In the genomic region with DNA sequence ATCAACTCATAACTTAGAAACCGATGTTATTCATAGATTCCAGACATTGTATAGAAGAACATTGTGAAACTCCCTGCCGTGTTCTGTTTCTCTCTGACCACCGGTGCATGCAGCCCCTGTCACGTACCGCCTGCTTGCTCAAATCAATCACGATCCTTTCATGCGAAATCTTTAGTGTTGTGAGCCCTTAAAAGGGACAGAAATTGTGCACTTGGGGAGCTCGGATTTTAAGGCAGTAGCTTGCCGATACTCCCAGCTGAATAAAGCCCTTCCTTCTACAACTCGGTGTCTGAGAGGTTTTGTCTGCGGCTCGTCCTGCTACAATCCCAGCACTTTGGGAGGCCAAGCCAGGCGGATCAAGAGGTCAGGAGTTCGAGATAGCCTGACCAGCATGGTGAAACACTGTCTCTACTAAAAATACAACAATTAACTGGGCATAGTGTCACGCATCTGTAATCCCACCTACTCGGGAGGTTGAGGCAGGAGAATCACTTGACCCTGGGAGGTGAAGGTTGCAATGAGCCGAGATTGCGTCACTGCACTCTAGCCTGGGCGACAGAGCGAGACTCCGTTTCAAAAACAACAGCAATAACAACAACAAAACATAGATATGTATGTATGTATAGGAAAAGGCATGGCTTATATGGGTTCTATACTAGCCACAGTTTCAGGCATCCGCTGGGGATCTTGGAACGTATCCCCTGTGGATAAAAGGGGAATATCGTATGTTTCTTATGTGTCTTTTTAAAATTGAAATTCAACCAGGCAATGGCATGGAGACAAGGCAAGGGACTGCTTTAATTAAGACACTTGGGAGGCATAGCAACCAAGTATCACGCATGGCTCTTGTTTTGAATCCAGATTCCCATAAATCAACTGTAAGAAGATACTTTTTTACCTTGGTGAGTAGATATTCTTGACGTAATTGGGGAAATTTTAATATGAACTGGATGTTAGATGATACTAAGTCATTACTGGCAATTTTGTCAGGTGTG, we compare ENCODE assay signal across 7 cellular contexts. TPM values are rescaled to one million over a fixed set of nuclear protein-coding genes. Genes with fewer than 3 reads are reported as not detected.
DNase-seq lines count a peak whose midpoint lies in the region; ATAC-seq, FAIRE-seq and TF ChIP-seq lines count a peak whose summit lies in the region.
"Not testable (repeated sequence)": the region's sequence is repeated elsewhere in the genome, so short reads cannot be mapped to it uniquely, and the experiment has no call there.

No MANE protein-coding gene starts in this region.

- H3K36me3 ChIP-seq in DOHH2 (ENCODE audit: control insufficient read depth, low read length); GM12878 (ENCODE audit: control insufficient read depth in 2 of 2, insufficient read depth in 2 of 2, low read length in 1 of 2): not testable (repeated sequence)

- 69% methylated on average over 26 of the region's 26 CpGs for WGBS in GM12878 (ENCODE audit: insufficient coverage, insufficient replicate concordance, low lambda C conversion rate, missing lambda C conversion rate)

- BruUV-seq in GM12878 (replicated peaks; lab: Mats Ljungman, UMichigan) = TSS peak; percentile 96

- not testable (repeated sequence) for H3K27me3 ChIP-seq in DOHH2 (ENCODE audit: control insufficient read depth, low read length); GM12878 (replicated peaks in 1 of 2; ENCODE audit: control insufficient read depth in 2 of 2, insufficient read depth in 2 of 2, low read length in 1 of 2)

- not testable (repeated sequence) for H3K79me2 ChIP-seq in DOHH2 (ENCODE audit: control insufficient read depth, low read length); GM12878 (ENCODE audit: control insufficient read depth, insufficient read depth, low read length)

- peak in 1 of 2 experiments; percentile 28; a peak in 1 of 4 replicates for TF ChIP-seq EP300 in GM12878 (IDR thresholded peaks at IDR 0.05; ENCODE audit: borderline replicate concordance in 1 of 2, control insufficient read depth in 1 of 2, low read depth in 2 of 2, low read length in 2 of 2)

- H4K20me1 ChIP-seq in DOHH2 (ENCODE audit: control insufficient read depth, insufficient read depth, low read depth, low read length); GM12878 (ENCODE audit: control insufficient read depth, insufficient read depth): not testable (repeated sequence)

- POLR2A ChIA-PET in HEK293T (lab: Yijun Ruan, JAX) = not testable (repeated sequence)
- POLR2A ChIA-PET in GM12878 (lab: Charles Lee) = interaction anchor here (0.9 to 2.0 kb wide), 2 partner anchors 11 to 15 kb away, joined by 3 to 12 read pairs; no protein-coding TSS in a partner anchor

- not testable (repeated sequence) for H3F3A ChIP-seq in DOHH2 (ENCODE audit: control insufficient read depth, insufficient read depth)

- H3K9me3 Mint-ChIP-seq in neural crest cell = not testable (repeated sequence)

- DNase-seq in HEK293T (ENCODE audit: extremely low spot score); left lobe of liver (ENCODE audit: low spot score); neural crest cell (ENCODE audit: low read depth, low spot score): not testable (repeated sequence)
- peak; percentile 26 for DNase-seq in GM12878 (ENCODE audit: low read depth, low spot score)
- peak; percentile 55 for DNase-seq in glomerular visceral epithelial cell (ENCODE audit: extremely low spot score)
- DNase-seq in posterior vena cava (ENCODE audit: low spot score) = peak; percentile 43

- 0 out of 2 replicates have a peak overlapping the region, but pooled peaks have one; percentile 12 for H3K4me3 ChIP-seq in DOHH2 (ENCODE audit: low read length)
- H3K4me3 ChIP-seq in GM12878 = not testable (repeated sequence)

- in situ Hi-C loops in GM12878 (cut with MboI) = not testable (repeated sequence)

- CTCF ChIA-PET in HEK293T (lab: Yijun Ruan, JAX) (interaction anchor here (1.1 kb wide), 1 partner anchor 12 kb away, joined by 3 read pairs; no protein-coding TSS in a partner anchor), GM12878 (lab: Yijun Ruan, JAX) (interaction anchor here (0.6 to 5.4 kb wide), 8 partner anchors 11 to 52 kb away, joined by 3 to 47 read pairs (median 8); no protein-coding TSS in a partner anchor)

- H3K4me2 ChIP-seq in DOHH2 (ENCODE audit: low read length) = peak overlapping the region; percentile 33
- not testable (repeated sequence) for H3K4me2 ChIP-seq in GM12878 (ENCODE audit: control insufficient read depth, insufficient read depth)

- not testable (repeated sequence) for FAIRE-seq in GM12878 (lab: Jason Lieb, UNC)

- H3K4me1 ChIP-seq in DOHH2 (ENCODE audit: control insufficient read depth, low read length) = peaks cover 33% of the 10 kb centered on the region
- H3K4me1 ChIP-seq in GM12878 (ENCODE audit: control insufficient read depth, insufficient read depth, low read length) = not testable (repeated sequence)

- TF ChIP-seq RAD21 in GM12878 (IDR thresholded peaks at IDR 0.05; ENCODE audit: insufficient read depth, low read depth, low read length) = not testable (repeated sequence)

- H3K4me1 Mint-ChIP-seq in neural crest cell = not testable (repeated sequence)

- intact Hi-C loops in GM12878 (cut with micrococcal nuclease; ENCODE audit: unreplicated experiment) = loop anchor here (5.0 to 10.0 kb wide), 2 partner anchors 42 to 451 kb away; a partner anchor contains a TSS
- intact Hi-C loops in posterior vena cava (cut with DNase I) = not testable (repeated sequence)

- not testable (repeated sequence) for H3K36me3 Mint-ChIP-seq in neural crest cell (ENCODE audit: low read depth)

- not testable (repeated sequence) for TF ChIP-seq CTCF in DOHH2 (IDR thresholded peaks at IDR 0.05; ENCODE audit: low read depth, low read length, poor library complexity, severe bottlenecking); GM12878 (IDR thresholded peaks at IDR 0.05 in 2 of 3, conservative IDR thresholded peaks at IDR 0.05 in 1 of 3; ENCODE audit: control insufficient read depth in 2 of 3, extremely low read depth in 1 of 3, insufficient read depth in 1 of 3, low read depth in 3 of 3, low read length in 3 of 3); neural crest cell (conservative IDR thresholded peaks at IDR 0.05)

- H3K9ac ChIP-seq in GM12878 (ENCODE audit: control insufficient read depth, insufficient read depth, low read length) = not testable (repeated sequence)

- peak; percentile 72 for ATAC-seq in GM12878
- ATAC-seq in left lobe of liver = peak; percentile 30

- RAD21 ChIA-PET in GM12878 (lab: Charles Lee; ENCODE audit: unreplicated experiment) = interaction anchor here (1.1 to 3.3 kb wide), 3 partner anchors 13 to 51 kb away, joined by 3 to 34 read pairs (median 5); a partner anchor contains a TSS

- peak overlapping the region; percentile 28 for H3K27ac Mint-ChIP-seq in neural crest cell (ENCODE audit: unreplicated experiment)

- H3K9me2 ChIP-seq in DOHH2 (replicated peaks; ENCODE audit: control insufficient read depth, low read length) = not testable (repeated sequence)

- H3K9me3 ChIP-seq in DOHH2 (ENCODE audit: control insufficient read depth, insufficient read depth, low read length); GM12878 (replicated peaks; ENCODE audit: control insufficient read depth, insufficient read depth, low read length): not testable (repeated sequence)

- not testable (repeated sequence) for H2AFZ ChIP-seq in GM12878 (ENCODE audit: control insufficient read depth, low read depth, low read length)

- H3K27me3 Mint-ChIP-seq in neural crest cell (ENCODE audit: low read depth) = not testable (repeated sequence)

- peak overlapping the region; percentile 59 for H3K27ac ChIP-seq in DOHH2 (ENCODE audit: low read depth, low read length)
- peak overlapping the region; percentile 58 for H3K27ac ChIP-seq in GM12878 (ENCODE audit: control insufficient read depth, insufficient read depth)

- not testable (repeated sequence) for H3K4me3 Mint-ChIP-seq in neural crest cell

- SMC1A ChIA-PET in GM12878 (lab: Charles Lee; ENCODE audit: uncharacterized antibody, unreplicated experiment) = interaction anchor here (0.8 to 7.8 kb wide), 5 partner anchors 11 to 132 kb away, joined by 3 to 69 read pairs (median 12); a partner anchor contains a TSS

- TF ChIP-seq POLR2A in GM12878 (IDR thresholded peaks at IDR 0.05; ENCODE audit: low read depth, low read length) = not testable (repeated sequence)

RNA-seq across cellular contexts. Expression of a gene that starts 19.1 kb away (rescaled TPM):
- total RNA-seq in GM12878 (2013; cell fraction: nucleolus; rRNA removed) = 24.9 and 26.0 TPM in 2 replicates
- 14.2 and 18.1 TPM in 2 replicates for total RNA-seq in GM12878 (2014; rRNA removed)
- 11.9 and 13.5 TPM in 2 replicates for total RNA-seq in GM12878 (2014; rRNA removed; fragmentation: Illumina TruSeq; extraction: Trizol)
- 12.1 and 12.5 TPM in 2 replicates for total RNA-seq in GM12878 (2021)
- 15.7 TPM for polyA plus RNA-seq in GM12878 (2011; ENCODE audit: low read depth)
- polyA plus RNA-seq in GM12878 (2011; rRNA removed) = 51.9 and 59.0 TPM in 2 replicates
- polyA plus RNA-seq in GM12878 (2011; cell fraction: cytosol; rRNA removed) = 34.8 and 37.1 TPM in 2 replicates
- polyA plus RNA-seq in GM12878 (2011; cell fraction: nucleus; rRNA removed) = 19.4 and 23.4 TPM in 2 replicates
- polyA plus RNA-seq in GM12878 (2012) = 17.4 and 18.1 TPM in 2 replicates
- 10.3 and 13.8 TPM in 2 replicates for polyA plus RNA-seq in GM12878 (2014; fragmentation: Illumina TruSeq; extraction: Trizol)
- polyA plus RNA-seq in GM12878 (2014; fragmentation: Nextera tagmentation; extraction: Ambion mirVana) = 1 to 10 TPM; 3.1 to 5.2 TPM
- 15.4 and 17.2 TPM in 2 replicates for polyA plus RNA-seq in GM12878 (2014; rRNA removed)
- polyA plus RNA-seq in GM12878 (2016; fragmentation: Nextera tagmentation; extraction: Ambion mirVana) = 1 to 10 TPM; 7.7 to 8.0 TPM
- 18.0 and 20.8 TPM in 2 replicates for polyA minus RNA-seq in GM12878 (2011; rRNA and poly(A)+ RNA removed)
- polyA minus RNA-seq in GM12878 (2011; cell fraction: cytosol; rRNA and poly(A)+ RNA removed) = 10.0 and 10.5 TPM in 2 replicates
- polyA minus RNA-seq in GM12878 (2011; cell fraction: nucleus; rRNA and poly(A)+ RNA removed) = 10.6 and 13.4 TPM in 2 replicates
- total RNA-seq in left lobe of liver = 10.4 TPM
- 19.5 and 20.5 TPM in 2 replicates for total RNA-seq in neural crest cell
- 10 to 100 TPM; 21.7 to 21.8 TPM for total RNA-seq in posterior vena cava

RNA-seq across cellular contexts. Expression of a gene that starts 19.5 kb away (rescaled TPM):
- total RNA-seq in GM12878 (2013; cell fraction: nucleolus; rRNA removed) = 16.2 and 18.2 TPM in 2 replicates
- total RNA-seq in GM12878 (2014; rRNA removed) (12.6 and 14.8 TPM in 2 replicates), GM12878 (2014; rRNA removed; fragmentation: Illumina TruSeq; extraction: Trizol) (10.9 and 14.4 TPM in 2 replicates), GM12878 (2021) (15.4 and 16.6 TPM in 2 replicates), left lobe of liver (8.1 TPM), neural crest cell (31.1 and 31.2 TPM in 2 replicates), posterior vena cava (10 to 100 TPM; 13.6 to 16.3 TPM)
- polyA plus RNA-seq in GM12878 (2011; ENCODE audit: low read depth) = 13.1 TPM
- polyA plus RNA-seq in GM12878 (2011; rRNA removed) (29.5 and 34.7 TPM in 2 replicates), GM12878 (2014; fragmentation: Illumina TruSeq; extraction: Trizol) (16.0 and 24.1 TPM in 2 replicates), GM12878 (2014; fragmentation: Nextera tagmentation; extraction: Ambion mirVana) (10 to 100 TPM; 33.4 to 34.5 TPM), GM12878 (2014; rRNA removed) (11.1 and 11.9 TPM in 2 replicates), GM12878 (2016; fragmentation: Nextera tagmentation; extraction: Ambion mirVana) (10 to 100 TPM; 26.5 to 30.1 TPM)
- polyA plus RNA-seq in GM12878 (2011; cell fraction: cytosol; rRNA removed) = 12.5 and 17.6 TPM in 2 replicates
- polyA plus RNA-seq in GM12878 (2011; cell fraction: nucleus; rRNA removed) = 8.6 and 12.3 TPM in 2 replicates
- 12.0 and 12.7 TPM in 2 replicates for polyA plus RNA-seq in GM12878 (2012)
- 12.7 and 13.1 TPM in 2 replicates for polyA minus RNA-seq in GM12878 (2011; rRNA and poly(A)+ RNA removed)
- 0.94 and 7.8 TPM in 2 replicates for polyA minus RNA-seq in GM12878 (2011; cell fraction: cytosol; rRNA and poly(A)+ RNA removed)
- 7.9 and 12.0 TPM in 2 replicates for polyA minus RNA-seq in GM12878 (2011; cell fraction: nucleus; rRNA and poly(A)+ RNA removed)

RNA-seq across cellular contexts. Expression of a gene that starts 41.3 kb away (rescaled TPM):
- total RNA-seq in GM12878 (2013; cell fraction: nucleolus; rRNA removed) = 6.7 and 10.1 TPM in 2 replicates
- total RNA-seq in GM12878 (2014; rRNA removed) = 33.4 and 37.0 TPM in 2 replicates
- total RNA-seq in GM12878 (2014; rRNA removed; fragmentation: Illumina TruSeq; extraction: Trizol) = 29.2 and 32.6 TPM in 2 replicates
- total RNA-seq in GM12878 (2021) = 18.5 and 21.6 TPM in 2 replicates
- polyA plus RNA-seq in GM12878 (2011; ENCODE audit: low read depth) = 4.7 TPM
- polyA plus RNA-seq in GM12878 (2011; rRNA removed) = 40.3 and 59.8 TPM in 2 replicates
- 12.3 and 14.2 TPM in 2 replicates for polyA plus RNA-seq in GM12878 (2011; cell fraction: cytosol; rRNA removed)
- polyA plus RNA-seq in GM12878 (2011; cell fraction: nucleus; rRNA removed) = 14.3 and 15.4 TPM in 2 replicates
- 13.2 and 14.7 TPM in 2 replicates for polyA plus RNA-seq in GM12878 (2012)
- polyA plus RNA-seq in GM12878 (2014; fragmentation: Illumina TruSeq; extraction: Trizol) = 27.2 and 30.5 TPM in 2 replicates
- polyA plus RNA-seq in GM12878 (2014; fragmentation: Nextera tagmentation; extraction: Ambion mirVana) = 10 to 100 TPM; 25.9 to 31.2 TPM
- 34.5 and 35.2 TPM in 2 replicates for polyA plus RNA-seq in GM12878 (2014; rRNA removed)
- polyA plus RNA-seq in GM12878 (2016; fragmentation: Nextera tagmentation; extraction: Ambion mirVana) = 10 to 100 TPM; 53.6 to 59.0 TPM
- polyA minus RNA-seq in GM12878 (2011; rRNA and poly(A)+ RNA removed) = 6.2 and 6.9 TPM in 2 replicates
- 5.7 and 7.5 TPM in 2 replicates for polyA minus RNA-seq in GM12878 (2011; cell fraction: cytosol; rRNA and poly(A)+ RNA removed)
- 6.9 and 10.0 TPM in 2 replicates for polyA minus RNA-seq in GM12878 (2011; cell fraction: nucleus; rRNA and poly(A)+ RNA removed)
- 5.0 TPM for total RNA-seq in left lobe of liver
- total RNA-seq in neural crest cell = 13.5 and 14.3 TPM in 2 replicates
- 1 to 10 TPM; 7.5 to 9.1 TPM for total RNA-seq in posterior vena cava

RNA-seq across cellular contexts. Expression of a gene that starts 41.5 kb away (rescaled TPM):
- total RNA-seq in GM12878 (2013; cell fraction: nucleolus; rRNA removed) = 19.5 and 23.5 TPM in 2 replicates
- 59.5 and 60.0 TPM in 2 replicates for total RNA-seq in GM12878 (2014; rRNA removed)
- total RNA-seq in GM12878 (2014; rRNA removed; fragmentation: Illumina TruSeq; extraction: Trizol) = 32.2 and 33.4 TPM in 2 replicates
- total RNA-seq in GM12878 (2021) = 33.1 and 36.6 TPM in 2 replicates
- polyA plus RNA-seq in GM12878 (2011; ENCODE audit: low read depth) = 20.3 TPM
- 85.6 and 99.2 TPM in 2 replicates for polyA plus RNA-seq in GM12878 (2011; rRNA removed)
- polyA plus RNA-seq in GM12878 (2011; cell fraction: cytosol; rRNA removed) = 53.5 and 53.8 TPM in 2 replicates
- 40.5 and 45.1 TPM in 2 replicates for polyA plus RNA-seq in GM12878 (2011; cell fraction: nucleus; rRNA removed)
- polyA plus RNA-seq in GM12878 (2012) = 23.0 and 28.6 TPM in 2 replicates
- 47.3 and 59.0 TPM in 2 replicates for polyA plus RNA-seq in GM12878 (2014; fragmentation: Illumina TruSeq; extraction: Trizol)
- 10 to 100 TPM; 14.3 to 20.8 TPM for polyA plus RNA-seq in GM12878 (2014; fragmentation: Nextera tagmentation; extraction: Ambion mirVana)
- 52.6 and 67.0 TPM in 2 replicates for polyA plus RNA-seq in GM12878 (2014; rRNA removed)
- 10 to 100 TPM; 63.3 to 66.7 TPM for polyA plus RNA-seq in GM12878 (2016; fragmentation: Nextera tagmentation; extraction: Ambion mirVana)
- 42.2 and 43.7 TPM in 2 replicates for polyA minus RNA-seq in GM12878 (2011; rRNA and poly(A)+ RNA removed)
- polyA minus RNA-seq in GM12878 (2011; cell fraction: cytosol; rRNA and poly(A)+ RNA removed) = 26.9 and 29.5 TPM in 2 replicates
- 22.7 and 26.8 TPM in 2 replicates for polyA minus RNA-seq in GM12878 (2011; cell fraction: nucleus; rRNA and poly(A)+ RNA removed)
- 8.8 TPM for total RNA-seq in left lobe of liver
- 38.8 and 41.6 TPM in 2 replicates for total RNA-seq in neural crest cell
- total RNA-seq in posterior vena cava = 10 to 100 TPM; 18.2 to 18.7 TPM

RNA-seq across cellular contexts. Expression of a gene that starts 49.8 kb away (rescaled TPM):
- 27.6 and 44.1 TPM in 2 replicates for total RNA-seq in GM12878 (2013; cell fraction: nucleolus; rRNA removed)
- 23.5 and 26.5 TPM in 2 replicates for total RNA-seq in GM12878 (2014; rRNA removed)
- total RNA-seq in GM12878 (2014; rRNA removed; fragmentation: Illumina TruSeq; extraction: Trizol) = 15.9 and 21.9 TPM in 2 replicates
- 56.1 and 57.9 TPM in 2 replicates for total RNA-seq in GM12878 (2021)
- 10.8 TPM for polyA plus RNA-seq in GM12878 (2011; ENCODE audit: low read depth)
- polyA plus RNA-seq in GM12878 (2011; rRNA removed) = 33.3 and 73.2 TPM in 2 replicates
- 73.7 and 83.9 TPM in 2 replicates for polyA plus RNA-seq in GM12878 (2011; cell fraction: cytosol; rRNA removed)
- 69.1 and 75.9 TPM in 2 replicates for polyA plus RNA-seq in GM12878 (2011; cell fraction: nucleus; rRNA removed)
- 22.0 and 26.6 TPM in 2 replicates for polyA plus RNA-seq in GM12878 (2012)
- polyA plus RNA-seq in GM12878 (2014; fragmentation: Illumina TruSeq; extraction: Trizol) = 21.9 and 36.4 TPM in 2 replicates
- 1 to 10 TPM; 1.3 to 2.1 TPM for polyA plus RNA-seq in GM12878 (2014; fragmentation: Nextera tagmentation; extraction: Ambion mirVana)
- polyA plus RNA-seq in GM12878 (2014; rRNA removed) = 36.2 and 36.3 TPM in 2 replicates
- 10 to 100 TPM; 24.5 to 27.5 TPM for polyA plus RNA-seq in GM12878 (2016; fragmentation: Nextera tagmentation; extraction: Ambion mirVana)
- 137 and 139 TPM in 2 replicates for polyA minus RNA-seq in GM12878 (2011; rRNA and poly(A)+ RNA removed)
- polyA minus RNA-seq in GM12878 (2011; cell fraction: cytosol; rRNA and poly(A)+ RNA removed) = 32.7 and 33.5 TPM in 2 replicates
- 38.8 and 49.5 TPM in 2 replicates for polyA minus RNA-seq in GM12878 (2011; cell fraction: nucleus; rRNA and poly(A)+ RNA removed)
- total RNA-seq in left lobe of liver = 61.3 TPM
- total RNA-seq in neural crest cell = 59.8 and 63.8 TPM in 2 replicates
- 10 to 100 TPM; 50.9 to 68.6 TPM for total RNA-seq in posterior vena cava
